In genomic region chr2:226339616-226340015, GRCh38 we compare ENCODE assay signal across 24 cellular contexts.
DNase-seq lines count a peak whose midpoint lies in the region; ATAC-seq, FAIRE-seq and TF ChIP-seq lines count a peak whose summit lies in the region.
"Had no signal": no experiment of that assay in that cellular context is flagged by ENCODE, and none has a peak within 500 bp of the region (broad histone marks: within the 10 kb centered on the region; RNA-seq: fewer than 3 reads in every experiment).

No MANE protein-coding gene starts in this region.

- H4K8ac ChIP-seq in H1 (ENCODE audit: extremely low read depth, insufficient read depth, low read length) = no peak overlapping the region

- no peaks in the 10 kb centered on the region for H3K9me3 Mint-ChIP-seq in activated CD4-positive, alpha-beta memory T cell treated with anti-CD3 and anti-CD28 coated beads for 36 hours
- H3K9me3 Mint-ChIP-seq: CD8-positive, alpha-beta T cell had no signal

- no TSS peak for BruUV-seq in HepG2 (replicated peaks; lab: Mats Ljungman, UMichigan)

- H3K18ac ChIP-seq in H1 (ENCODE audit: extremely low read depth, low read length) = no peak overlapping the region

- TF ChIP-seq EP300 in HepG2 (IDR thresholded peaks at IDR 0.05; ENCODE audit: low read depth in 2 of 2, low read length in 2 of 2) (no peak), HepG2 (CRISPR knock-in tag; IDR thresholded peaks at IDR 0.05; ENCODE audit: borderline replicate concordance) (no peak), H1 (IDR thresholded peaks at IDR 0.05; ENCODE audit: borderline replicate concordance in 1 of 2, low read depth in 2 of 2, low read length in 2 of 2) (no peak)

- no peak overlapping the region for H2BK20ac ChIP-seq in H1 (ENCODE audit: low read length)

- no peaks in the 10 kb centered on the region for H3K27me3 Mint-ChIP-seq in activated CD4-positive, alpha-beta memory T cell treated with anti-CD3 and anti-CD28 coated beads for 36 hours

- no peak overlapping the region for H2BK5ac ChIP-seq in H1 (ENCODE audit: low read depth, low read length)

- TF ChIP-seq POLR2A in HepG2 (IDR thresholded peaks at IDR 0.05; ENCODE audit: insufficient read depth in 1 of 2, low read depth in 2 of 2, low read length in 2 of 2) = no peak
- no peak for TF ChIP-seq POLR2A in right lobe of liver (IDR thresholded peaks at IDR 0.05)
- TF ChIP-seq POLR2A in H1 (IDR thresholded peaks at IDR 0.05; ENCODE audit: control extremely low read depth in 1 of 2, low read depth in 2 of 2, low read length in 2 of 2) = no peak

- no peak for TF ChIP-seq RAD21 in HepG2 (CRISPR knock-in tag; IDR thresholded peaks at IDR 0.05)
- TF ChIP-seq RAD21 in H1 (IDR thresholded peaks at IDR 0.05 in 1 of 2, conservative IDR thresholded peaks at IDR 0.05 in 1 of 2; ENCODE audit: low read depth in 2 of 2, low read length in 2 of 2) = no peak

- H3K27ac ChIP-seq in HepG2 (ENCODE audit: extremely low read length, insufficient read depth, low read length) = no peak overlapping the region
- no peak overlapping the region for H3K27ac ChIP-seq in right lobe of liver
- no peak overlapping the region for H3K27ac ChIP-seq in H1 (ENCODE audit: low read depth, low read length)
- no peak overlapping the region for H3K27ac ChIP-seq in tibial artery
- H3K27ac ChIP-seq in foreskin keratinocyte = no peak overlapping the region
- H3K27ac ChIP-seq: 22Rv1, BLaER1, C4-2B, GM23248 had no signal

- H3K56ac ChIP-seq in H1 (replicated peaks; ENCODE audit: insufficient read length, low read depth, low read length) = no peak overlapping the region

- in situ Hi-C loops in HepG2 (cut with HindIII; ENCODE audit: extremely low pct_ligation_motif_present, low pct_unique_long_range_greater_than_20kb) = no loop called here

- no peak overlapping the region for H3K14ac ChIP-seq in H1 (ENCODE audit: insufficient read length)

- H2BK15ac ChIP-seq in H1 (ENCODE audit: low read length) = no peak overlapping the region

- no peaks in the 10 kb centered on the region for H3K27me3 ChIP-seq in HepG2 (ENCODE audit: control insufficient read depth in 1 of 2, insufficient read depth in 2 of 2, low read length in 2 of 2)
- H3K27me3 ChIP-seq in right lobe of liver = no peaks in the 10 kb centered on the region
- H3K27me3 ChIP-seq in H1 (replicated peaks in 1 of 4; ENCODE audit: control insufficient read depth in 3 of 4, extremely low read depth in 1 of 4, insufficient read depth in 3 of 4, low read length in 3 of 4) = no peaks in the 10 kb centered on the region
- no peaks in the 10 kb centered on the region for H3K27me3 ChIP-seq in tibial artery
- no peaks in the 10 kb centered on the region for H3K27me3 ChIP-seq in foreskin keratinocyte
- H3K27me3 ChIP-seq: BLaER1 had no signal

- FAIRE-seq in HepG2 (lab: Jason Lieb, UNC) = no peak
- FAIRE-seq in H1 (lab: Jason Lieb, UNC) = no peak
- FAIRE-seq: A204.1, G401.6, GM12892, GM19239, H54 had no signal

- H3K4me3 ChIP-seq in HepG2 (replicated peaks in 1 of 3; ENCODE audit: insufficient read depth in 1 of 3, low read depth in 2 of 3, low read length in 3 of 3) (no peak overlapping the region), right lobe of liver (no peak overlapping the region), H1 (ENCODE audit: extremely low read depth in 1 of 4, insufficient read depth in 2 of 4, low read depth in 3 of 4, low read length in 4 of 4) (no peak overlapping the region), tibial artery (no peak overlapping the region)
- H3K4me3 ChIP-seq: BLaER1, GM23248, HAP-1 had no signal

- no peak overlapping the region for H3K23ac ChIP-seq in H1 (ENCODE audit: insufficient read length)

- H3K4ac ChIP-seq in H1 (replicated peaks; ENCODE audit: insufficient read length, low read depth, low read length) = no peak overlapping the region

- H3K9ac ChIP-seq in HepG2 (ENCODE audit: insufficient read depth, low read depth, low read length) (no peak overlapping the region), H1 (replicated peaks in 1 of 4; ENCODE audit: extremely low read depth in 1 of 4, low read depth in 3 of 4, low read length in 3 of 4) (no peak overlapping the region)
- H3K9ac ChIP-seq: BLaER1, GM23248 had no signal

- no peak overlapping the region for H2AK5ac ChIP-seq in H1 (ENCODE audit: low read depth, low read length)

- no peak overlapping the region for H2AFZ ChIP-seq in HepG2 (ENCODE audit: low read length)
- 0 out of 2 replicates have a peak overlapping the region, but pooled peaks have one; percentile 57 for H2AFZ ChIP-seq in H1 (ENCODE audit: low read length)
- H2AFZ ChIP-seq: GM23248 had no signal

- no peak overlapping the region for H4K91ac ChIP-seq in H1 (replicated peaks; ENCODE audit: insufficient read length, low read length)

- H3K4me3 Mint-ChIP-seq in activated CD4-positive, alpha-beta memory T cell treated with anti-CD3 and anti-CD28 coated beads for 36 hours = no peak overlapping the region
- H3K4me3 Mint-ChIP-seq: B cell; CD4-positive, CD25-positive, alpha-beta regulatory T cell; CD8-positive, alpha-beta T cell had no signal

- intact Hi-C loops in HepG2 (cut with micrococcal nuclease; ENCODE audit: unreplicated experiment) = no loop called here
- intact Hi-C loops in right lobe of liver (cut with DNase I) = no loop called here
- intact Hi-C loops in activated CD4-positive, alpha-beta memory T cell treated with anti-CD3 and anti-CD28 coated beads for 36 hours (cut with micrococcal nuclease) = no loop called here
- intact Hi-C loops in tibial artery (cut with DNase I; ENCODE audit: low total_unique reads) = no loop called here

- POLR2A ChIA-PET in HepG2 (lab: Yijun Ruan, JAX) (no interaction called here), H1 (lab: Charles Lee; ENCODE audit: partially characterized antibody) (no interaction called here)
- POLR2A ChIA-PET in activated CD4-positive, alpha-beta memory T cell treated with anti-CD3 and anti-CD28 coated beads for 36 hours (lab: Charles Lee) = no interaction called here

- no peak for DNase-seq in HepG2 (ENCODE audit: low spot score)
- no peak for DNase-seq in right lobe of liver
- DNase-seq in H1 (ENCODE audit: low read depth in 1 of 2, low spot score in 2 of 2) = no peak
- peak; percentile 12 for DNase-seq in fibroblast of peridontal ligament (ENCODE audit: extremely low read depth)
- DNase-seq in activated CD4-positive, alpha-beta memory T cell treated with anti-CD3 and anti-CD28 coated beads for 36 hours = no peak
- DNase-seq in tibial artery = no peak
- no peak for DNase-seq in foreskin keratinocyte
- no peak for DNase-seq in NCI-H1694 (lab: John Stamatoyannopoulos, UW)
- DNase-seq: Caco-2; CD4-positive, CD25-positive, alpha-beta regulatory T cell; CD8-positive, alpha-beta T cell; DMS153; DND-41; GM23248 had no signal

- H3K4me2 ChIP-seq in HepG2 (ENCODE audit: low read depth, low read length) (no peak overlapping the region), H1 (ENCODE audit: insufficient read depth in 1 of 2, low read depth in 2 of 2, low read length in 2 of 2) (no peak overlapping the region)
- H3K4me2 ChIP-seq: BLaER1 had no signal

- H2BK120ac ChIP-seq in H1 (replicated peaks; ENCODE audit: low read depth, low read length) = no peak overlapping the region

- H3K27ac Mint-ChIP-seq in activated CD4-positive, alpha-beta memory T cell treated with anti-CD3 and anti-CD28 coated beads for 36 hours = no peak overlapping the region
- H3K27ac Mint-ChIP-seq: B cell; CD4-positive, CD25-positive, alpha-beta regulatory T cell; CD8-positive, alpha-beta T cell had no signal

- H3K36me3 Mint-ChIP-seq in activated CD4-positive, alpha-beta memory T cell treated with anti-CD3 and anti-CD28 coated beads for 36 hours = no peaks in the 10 kb centered on the region
- H3K36me3 Mint-ChIP-seq: CD4-positive, CD25-positive, alpha-beta regulatory T cell; CD8-positive, alpha-beta T cell had no signal

- no peaks in the 10 kb centered on the region for H3K36me3 ChIP-seq in HepG2 (replicated peaks in 1 of 2; ENCODE audit: control insufficient read depth in 1 of 2, insufficient read depth in 2 of 2, low read length in 2 of 2)
- no peaks in the 10 kb centered on the region for H3K36me3 ChIP-seq in right lobe of liver
- no peaks in the 10 kb centered on the region for H3K36me3 ChIP-seq in H1 (ENCODE audit: control insufficient read depth in 2 of 4, insufficient read depth in 4 of 4, low read length in 3 of 4)
- no peaks in the 10 kb centered on the region for H3K36me3 ChIP-seq in tibial artery
- H3K36me3 ChIP-seq: BLaER1, HAP-1 had no signal

- CTCF ChIA-PET in HepG2 (lab: Yijun Ruan, JAX; ENCODE audit: low intra/inter-chr PET ratio, low total read pairs) = no interaction called here
- CTCF ChIA-PET in H1 (lab: Charles Lee; ENCODE audit: partially characterized antibody) = no interaction called here
- CTCF ChIA-PET in activated CD4-positive, alpha-beta memory T cell treated with anti-CD3 and anti-CD28 coated beads for 36 hours (lab: Charles Lee) = no interaction called here

- ATAC-seq in HepG2 (no peak), right lobe of liver (no peak), foreskin keratinocyte (no peak)
- ATAC-seq: CD8-positive, alpha-beta T cell had no signal

- H3K4me1 ChIP-seq in HepG2 (ENCODE audit: insufficient read depth, low read length) (peaks cover 12% of the 10 kb centered on the region), right lobe of liver (no peaks in the 10 kb centered on the region), H1 (replicated peaks in 1 of 4; ENCODE audit: control insufficient read depth in 3 of 4, insufficient read depth in 4 of 4, low read length in 3 of 4) (no peaks in the 10 kb centered on the region), tibial artery (no peaks in the 10 kb centered on the region), foreskin keratinocyte (peaks cover 10% of the 10 kb centered on the region)
- H3K4me1 ChIP-seq: BLaER1, Caco-2, HAP-1 had no signal

- no peak overlapping the region for H4K5ac ChIP-seq in H1 (ENCODE audit: insufficient read length, low read depth, low read length)

- H3K23me2 ChIP-seq in H1 (ENCODE audit: low read depth, low read length) = no peaks in the 10 kb centered on the region

- TF ChIP-seq CTCF in HepG2 (CRISPR knock-in tag; IDR thresholded peaks at IDR 0.05) (no peak), right lobe of liver (IDR thresholded peaks at IDR 0.05) (no peak), H1 (IDR thresholded peaks at IDR 0.05; ENCODE audit: control extremely low read depth in 1 of 3, insufficient read depth in 1 of 3, low read depth in 1 of 3, low read length in 3 of 3) (no peak), tibial artery (IDR thresholded peaks at IDR 0.05) (no peak), foreskin keratinocyte (conservative IDR thresholded peaks at IDR 0.05) (no peak)

- no peaks in the 10 kb centered on the region for H3K4me1 Mint-ChIP-seq in activated CD4-positive, alpha-beta memory T cell treated with anti-CD3 and anti-CD28 coated beads for 36 hours (ENCODE audit: low read depth)
- H3K4me1 Mint-ChIP-seq: B cell; CD4-positive, CD25-positive, alpha-beta regulatory T cell had no signal

- H3K79me1 ChIP-seq in H1 (ENCODE audit: low read depth, low read length) = no peaks in the 10 kb centered on the region

- no peaks in the 10 kb centered on the region for H4K20me1 ChIP-seq in HepG2 (ENCODE audit: insufficient read depth, low read length)
- H4K20me1 ChIP-seq in H1 (replicated peaks in 1 of 2; ENCODE audit: control insufficient read depth in 1 of 2, insufficient read depth in 2 of 2, low read length in 2 of 2) = no peaks in the 10 kb centered on the region
- H4K20me1 ChIP-seq: BLaER1 had no signal

- no peak overlapping the region for H2BK12ac ChIP-seq in H1 (ENCODE audit: low read depth, low read length)

- H3K79me2 ChIP-seq in HepG2 (ENCODE audit: insufficient read depth, low read length) = no peaks in the 10 kb centered on the region
- no peaks in the 10 kb centered on the region for H3K79me2 ChIP-seq in H1 (ENCODE audit: control insufficient read depth in 1 of 2, insufficient read depth in 2 of 2, low read length in 2 of 2)

- no peaks in the 10 kb centered on the region for H3K9me3 ChIP-seq in HepG2 (ENCODE audit: low read length)
- H3K9me3 ChIP-seq in right lobe of liver = no peaks in the 10 kb centered on the region
- H3K9me3 ChIP-seq in H1 (ENCODE audit: insufficient read depth in 2 of 2, low read depth in 1 of 2, low read length in 1 of 2) = no peaks in the 10 kb centered on the region
- no peaks in the 10 kb centered on the region for H3K9me3 ChIP-seq in tibial artery
- H3K9me3 ChIP-seq: BLaER1, Caco-2, HAP-1 had no signal
